22 cellular contexts compared by ENCODE assay signal in the genomic region with DNA sequence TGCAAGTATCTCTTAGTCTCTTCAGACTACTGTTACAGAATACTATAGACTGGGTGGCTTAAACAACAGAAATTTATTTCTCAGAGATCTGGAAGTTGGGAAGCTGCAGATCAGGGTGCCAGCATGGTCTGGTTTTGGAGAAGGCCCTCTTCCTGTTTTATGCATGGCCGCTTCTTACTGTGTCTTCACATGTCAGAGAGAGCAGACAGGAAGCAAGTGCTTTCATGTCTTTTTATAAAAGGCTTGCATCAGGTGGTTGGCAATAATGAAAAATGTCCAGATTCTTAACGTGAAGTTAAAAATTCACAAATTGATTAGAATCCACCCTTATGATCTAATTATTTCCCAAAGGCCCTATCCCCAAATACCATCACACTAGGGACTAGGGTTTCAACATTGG.
A peak's percentile ranks its signal among the peaks of the same experiment; 100 is the strongest.
DNase-seq lines count a peak whose midpoint lies in the region; ATAC-seq lines count a peak whose summit lies in the region.
"Had no signal": no experiment of that assay in that cellular context is flagged by ENCODE, and none has a peak within 500 bp of the region (broad histone marks: within the 10 kb centered on the region; RNA-seq: fewer than 3 reads in every experiment).

No MANE protein-coding gene starts in this region.

- no peak overlapping the region for H2BK5ac ChIP-seq in neuronal stem cell (ENCODE audit: low read length)

- no peak overlapping the region for H2BK15ac ChIP-seq in neuronal stem cell (ENCODE audit: low read length)

- no peak overlapping the region for H3K4me3 ChIP-seq in neuronal stem cell (ENCODE audit: low read length in 2 of 2)
- H3K4me3 ChIP-seq: hepatocyte, sigmoid colon, thyroid gland had no signal

- CTCF ChIA-PET in activated naive CD4-positive, alpha-beta T cell treated with anti-CD3 and anti-CD28 coated beads, Interleukin-2, amount 10 ng/mL, durations not matched to agents 7 days and 5 days (lab: Charles Lee) = no interaction called here

- peaks cover 5% of the 10 kb centered on the region for H3K4me1 Mint-ChIP-seq in activated naive CD4-positive, alpha-beta T cell treated with anti-CD3 and anti-CD28 coated beads, Interleukin-2, amount 10 ng/mL, durations not matched to agents 7 days and 5 days
- no peaks in the 10 kb centered on the region for H3K4me1 Mint-ChIP-seq in activated T-helper 17 cell treated with anti-CD3 and anti-CD28 coated beads, Interleukin-2, amount 50 U/mL, for 72 hours
- H3K4me1 Mint-ChIP-seq: activated CD4-positive, alpha-beta T cell treated with anti-CD3 and anti-CD28 coated beads, Interleukin-2, amount 10 ng/mL, durations not matched to agents 24 days and 14 days had no signal

- H2AK5ac ChIP-seq in neuronal stem cell (ENCODE audit: low read depth, low read length) = no peak overlapping the region

- H3K14ac ChIP-seq in neuronal stem cell (ENCODE audit: low read length) = no peak overlapping the region

- H3K9ac ChIP-seq in neuronal stem cell (ENCODE audit: low read depth, low read length, poor library complexity) = no peak overlapping the region

- no peaks in the 10 kb centered on the region for H3K27me3 Mint-ChIP-seq in activated naive CD4-positive, alpha-beta T cell treated with anti-CD3 and anti-CD28 coated beads, Interleukin-2, amount 10 ng/mL, durations not matched to agents 7 days and 5 days
- H3K27me3 Mint-ChIP-seq in activated T-helper 17 cell treated with anti-CD3 and anti-CD28 coated beads, Interleukin-2, amount 50 U/mL, for 72 hours = no peaks in the 10 kb centered on the region
- H3K27me3 Mint-ChIP-seq: activated CD4-positive, alpha-beta T cell treated with anti-CD3 and anti-CD28 coated beads, Interleukin-2, amount 10 ng/mL, durations not matched to agents 24 days and 14 days had no signal

- H3K36me3 Mint-ChIP-seq in activated naive CD4-positive, alpha-beta T cell treated with anti-CD3 and anti-CD28 coated beads, Interleukin-2, amount 10 ng/mL, durations not matched to agents 7 days and 5 days = no peaks in the 10 kb centered on the region
- H3K36me3 Mint-ChIP-seq in activated T-helper 17 cell treated with anti-CD3 and anti-CD28 coated beads, Interleukin-2, amount 50 U/mL, for 72 hours (ENCODE audit: low read depth) = no peaks in the 10 kb centered on the region
- H3K36me3 Mint-ChIP-seq: mesothelial cell of epicardium had no signal

- ATAC-seq in GM18867 (IDR thresholded peaks at IDR 0.05; ENCODE audit: unreplicated experiment) (peak; percentile 73), GM21737 (IDR thresholded peaks at IDR 0.05; ENCODE audit: unreplicated experiment) (peak; percentile 74)
- ATAC-seq in activated T-helper 17 cell treated with anti-CD3 and anti-CD28 coated beads, Interleukin-2, amount 50 U/mL, for 72 hours (replicated peaks) = no peak
- ATAC-seq: activated naive CD4-positive, alpha-beta T cell treated with anti-CD3 and anti-CD28 coated beads, Interleukin-2, amount 50 U/mL, for 72 hours had no signal

- DNase-seq in NAMALWA (ENCODE audit: low spot score) (peak; percentile 41), neuronal stem cell (ENCODE audit: low spot score) (no peak), cerebellum (ENCODE audit: low spot score) (no peak), NCI-H748 treated with DMSO at 0.1 percent for 48 hours (lab: John Stamatoyannopoulos, UW) (no peak)
- no peak for DNase-seq in activated naive CD4-positive, alpha-beta T cell treated with anti-CD3 and anti-CD28 coated beads, Interleukin-2, amount 10 ng/mL, durations not matched to agents 7 days and 5 days
- DNase-seq: activated CD4-positive, alpha-beta T cell treated with anti-CD3 and anti-CD28 coated beads, Interleukin-2, amount 10 ng/mL, durations not matched to agents 24 days and 14 days; activated T-cell treated with anti-CD3 and anti-CD28 coated beads for 4 hours; brain microvascular endothelial cell; H9; Karpas-422; NCI-H1436 treated with DMSO at 0.1 percent for 48 hours; NCI-H226; sigmoid colon; stimulated activated CD4-positive, alpha-beta T cell treated with anti-CD3 and anti-CD28 coated beads, Interleukin-2, amount 100 ng/mL, for 48 hours; thyroid gland had no signal

- H3K36me3 ChIP-seq in neuronal stem cell (replicated peaks in 1 of 2; ENCODE audit: control insufficient read depth in 2 of 2, insufficient read depth in 2 of 2, low read length in 2 of 2) = no peaks in the 10 kb centered on the region
- H3K36me3 ChIP-seq: brain microvascular endothelial cell, sigmoid colon, thyroid gland had no signal

- H3K4ac ChIP-seq in neuronal stem cell (ENCODE audit: low read length) = no peak overlapping the region

- no CpG with 5 or more reads among the region's 2 CpGs for WGBS in neuronal stem cell (ENCODE audit: extremely low coverage in 2 of 2, insufficient read length in 2 of 2, insufficient replicate concordance in 1 of 2), 2 donors

- H3K4me1 ChIP-seq in neuronal stem cell (ENCODE audit: control insufficient read depth in 2 of 2, insufficient read depth in 1 of 2, low read depth in 1 of 2, low read length in 2 of 2) = no peaks in the 10 kb centered on the region
- H3K4me1 ChIP-seq: sigmoid colon, thyroid gland had no signal

- no peak overlapping the region for H4K91ac ChIP-seq in neuronal stem cell (ENCODE audit: low read depth, low read length, poor library complexity)

- no peak overlapping the region for H3K23ac ChIP-seq in neuronal stem cell (ENCODE audit: low read depth, low read length, poor library complexity)

- no peak overlapping the region for H3K4me2 ChIP-seq in neuronal stem cell (ENCODE audit: insufficient read depth, low read length, poor library complexity, severe bottlenecking)
- H3K4me2 ChIP-seq: hepatocyte had no signal

- H2BK120ac ChIP-seq in neuronal stem cell (ENCODE audit: low read depth, low read length) = no peak overlapping the region

- no peak overlapping the region for H3K27ac Mint-ChIP-seq in activated naive CD4-positive, alpha-beta T cell treated with anti-CD3 and anti-CD28 coated beads, Interleukin-2, amount 10 ng/mL, durations not matched to agents 7 days and 5 days
- no peak overlapping the region for H3K27ac Mint-ChIP-seq in activated T-helper 17 cell treated with anti-CD3 and anti-CD28 coated beads, Interleukin-2, amount 50 U/mL, for 72 hours
- H3K27ac Mint-ChIP-seq: activated CD4-positive, alpha-beta T cell treated with anti-CD3 and anti-CD28 coated beads, Interleukin-2, amount 10 ng/mL, durations not matched to agents 24 days and 14 days; activated naive CD4-positive, alpha-beta T cell treated with anti-CD3 and anti-CD28 coated beads, Interleukin-2, amount 50 U/mL, for 72 hours; mesothelial cell of epicardium; T-helper 2 cell treated with Interferon-gamma antibody and Interleukin-4, amounts not matched to agents 5 μg/mL and 100 μg/mL, for 36 hours had no signal

- no peak overlapping the region for H3K4me3 Mint-ChIP-seq in activated naive CD4-positive, alpha-beta T cell treated with anti-CD3 and anti-CD28 coated beads, Interleukin-2, amount 10 ng/mL, durations not matched to agents 7 days and 5 days
- no peak overlapping the region for H3K4me3 Mint-ChIP-seq in activated T-helper 17 cell treated with anti-CD3 and anti-CD28 coated beads, Interleukin-2, amount 50 U/mL, for 72 hours
- H3K4me3 Mint-ChIP-seq: activated CD4-positive, alpha-beta T cell treated with anti-CD3 and anti-CD28 coated beads, Interleukin-2, amount 10 ng/mL, durations not matched to agents 24 days and 14 days; H9; mesothelial cell of epicardium; T-helper 2 cell treated with Interferon-gamma antibody and Interleukin-4, amounts not matched to agents 5 μg/mL and 100 μg/mL, for 36 hours had no signal

- no peak overlapping the region for H3K27ac ChIP-seq in neuronal stem cell (replicated peaks; ENCODE audit: low read length)
- H3K27ac ChIP-seq: brain microvascular endothelial cell, hepatocyte, sigmoid colon, thyroid gland had no signal

- H2BK12ac ChIP-seq in neuronal stem cell (ENCODE audit: low read length) = no peak overlapping the region

- no peaks in the 10 kb centered on the region for H3K9me3 ChIP-seq in neuronal stem cell (replicated peaks in 1 of 2; ENCODE audit: control insufficient read depth in 2 of 2, insufficient read depth in 1 of 2, low read depth in 1 of 2, low read length in 2 of 2)
- H3K9me3 ChIP-seq: sigmoid colon, thyroid gland had no signal

- H3K27me3 ChIP-seq in neuronal stem cell (ENCODE audit: control insufficient read depth in 3 of 3, insufficient read depth in 3 of 3, low read depth in 1 of 3, low read length in 3 of 3) = no peaks in the 10 kb centered on the region
- H3K27me3 ChIP-seq: brain microvascular endothelial cell, hepatocyte, sigmoid colon had no signal

- H2AFZ ChIP-seq in neuronal stem cell (ENCODE audit: low read length) = peak overlapping the region; percentile 46
- H2AFZ ChIP-seq: hepatocyte had no signal

- H3K79me1 ChIP-seq in neuronal stem cell (ENCODE audit: low read depth, low read length) = no peaks in the 10 kb centered on the region

- no peaks in the 10 kb centered on the region for H3K9me3 Mint-ChIP-seq in activated naive CD4-positive, alpha-beta T cell treated with anti-CD3 and anti-CD28 coated beads, Interleukin-2, amount 10 ng/mL, durations not matched to agents 7 days and 5 days
- H3K9me3 Mint-ChIP-seq in activated T-helper 17 cell treated with anti-CD3 and anti-CD28 coated beads, Interleukin-2, amount 50 U/mL, for 72 hours = no peaks in the 10 kb centered on the region
- H3K9me3 Mint-ChIP-seq: activated naive CD4-positive, alpha-beta T cell treated with anti-CD3 and anti-CD28 coated beads, Interleukin-2, amount 50 U/mL, for 72 hours; H9; T-helper 2 cell treated with Interferon-gamma antibody and Interleukin-4, amounts not matched to agents 5 μg/mL and 100 μg/mL, for 36 hours had no signal

- H3K18ac ChIP-seq in neuronal stem cell (ENCODE audit: low read length) = no peak overlapping the region

- no peak overlapping the region for H4K8ac ChIP-seq in neuronal stem cell (ENCODE audit: low read depth, low read length)
